16 cellular contexts compared by ENCODE assay signal in genomic region chr9:113616716-113617496, GRCh38.
DNase-seq lines count a peak whose midpoint lies in the region; ATAC-seq and TF ChIP-seq lines count a peak whose summit lies in the region.
"Had no signal": no experiment of that assay in that cellular context is flagged by ENCODE, and none has a peak within 500 bp of the region (broad histone marks: within the 10 kb centered on the region; RNA-seq: fewer than 3 reads in every experiment).

No MANE protein-coding gene starts in this region.

- no peaks in the 10 kb centered on the region for H3K27me3 ChIP-seq in IMR-90 (ENCODE audit: control insufficient read depth, insufficient read depth, low read length)
- no peaks in the 10 kb centered on the region for H3K27me3 ChIP-seq in gastroesophageal sphincter
- H3K27me3 ChIP-seq in WERI-Rb-1 (ENCODE audit: insufficient read depth, low read depth, severe bottlenecking), result no peaks in the 10 kb centered on the region
- H3K27me3 ChIP-seq: left lung, ovary, suprapubic skin had no signal

- H2BK20ac ChIP-seq in IMR-90 (ENCODE audit: low read depth, low read length), result peak overlapping the region; percentile 39; the same call in 1 of the 2 replicates

- no peaks in the 10 kb centered on the region for H3K9me3 ChIP-seq in IMR-90 (ENCODE audit: control insufficient read depth, insufficient read depth, low read length)
- no peaks in the 10 kb centered on the region for H3K9me3 ChIP-seq in gastroesophageal sphincter
- H3K9me3 ChIP-seq in WERI-Rb-1 (ENCODE audit: severe bottlenecking), result no peaks in the 10 kb centered on the region
- H3K9me3 ChIP-seq: A549, left lung, ovary, suprapubic skin had no signal

- H3K4me2 ChIP-seq in IMR-90 (ENCODE audit: low read depth, low read length), result no peak overlapping the region
- H3K4me2 ChIP-seq: A549 had no signal

- H2AK5ac ChIP-seq in IMR-90 (ENCODE audit: low read depth, low read length), result peak overlapping the region; percentile 87

- no peak for ATAC-seq in IMR-90 (ENCODE audit: low read depth)
- ATAC-seq in gastroesophageal sphincter, result no peak
- ATAC-seq in esophagus mucosa, result no peak
- ATAC-seq: A549, left lung had no signal

- H4K8ac ChIP-seq in IMR-90 (ENCODE audit: low read depth in 2 of 2, low read length in 2 of 2), result peak overlapping the region; percentile 54 to 59; a peak in 2 of 4 replicates

- H4K20me1 ChIP-seq in IMR-90 (ENCODE audit: insufficient read depth, low read length), result no peaks in the 10 kb centered on the region

- H3K27ac ChIP-seq in IMR-90 (ENCODE audit: insufficient read depth, low read length) (no peak overlapping the region), gastroesophageal sphincter (peak overlapping the region in 3 of 4 donors; percentile 70 to 72 (median 70)), WERI-Rb-1 (no peak overlapping the region)
- H3K27ac ChIP-seq: suprapubic skin had no signal

- CTCF ChIA-PET in IMR-90 (lab: Yijun Ruan, JAX), result no interaction called here

- H3K79me1 ChIP-seq in IMR-90 (ENCODE audit: low read depth in 1 of 2, low read length in 2 of 2), result peaks cover 5 to 13% of the 10 kb centered on the region in 2 experiments; a peak in 3 of 4 replicates

- H3K9me1 ChIP-seq in IMR-90 (ENCODE audit: insufficient read depth, low read length), result peaks cover 38% of the 10 kb centered on the region

- H3K14ac ChIP-seq in IMR-90 (replicated peaks; ENCODE audit: low read depth, low read length), result peak overlapping the region; percentile 48

- BruUV-seq in IMR-90 (replicated peaks; lab: Mats Ljungman, UMichigan), result no TSS peak

- peak overlapping the region; percentile 1 for H2AK9ac ChIP-seq in IMR-90 (replicated peaks; ENCODE audit: low read depth, low read length, poor library complexity)

- H3K36me3 ChIP-seq in IMR-90 (ENCODE audit: control insufficient read depth, insufficient read depth, low read length) (no peaks in the 10 kb centered on the region), gastroesophageal sphincter (no peaks in the 10 kb centered on the region), WERI-Rb-1 (no peaks in the 10 kb centered on the region)
- H3K36me3 ChIP-seq: left lung, ovary, suprapubic skin had no signal

- H4K5ac ChIP-seq in IMR-90 (ENCODE audit: low read depth, low read length), result peak overlapping the region; percentile 27; the same call in 1 of the 2 replicates

- peak overlapping the region; percentile 76; the same call in 1 of the 2 replicates for H3K23ac ChIP-seq in IMR-90 (ENCODE audit: low read depth, low read length)

- in situ Hi-C loops in IMR-90 (cut with MboI; ENCODE audit: low sequenced_read_pairs), result no loop called here

- no peak for TF ChIP-seq POLR2A in IMR-90 (IDR thresholded peaks at IDR 0.05; ENCODE audit: low read depth, low read length)
- TF ChIP-seq POLR2A in gastroesophageal sphincter (IDR thresholded peaks at IDR 0.05), result no peak

- H2BK15ac ChIP-seq in IMR-90 (ENCODE audit: low read depth, low read length), result peak overlapping the region; percentile 76; the same call in 1 of the 3 replicates

- no peak overlapping the region for H3K4me3 ChIP-seq in IMR-90 (ENCODE audit: insufficient read depth, low read depth, low read length)
- no peak overlapping the region for H3K4me3 ChIP-seq in gastroesophageal sphincter
- no peak overlapping the region for H3K4me3 ChIP-seq in WERI-Rb-1 (ENCODE audit: low read depth, low read length)
- H3K4me3 ChIP-seq: A549, left lung, ovary, suprapubic skin had no signal

- POLR2A ChIA-PET in IMR-90 (lab: Charles Lee; ENCODE audit: unreplicated experiment), result no interaction called here

- DNase-seq in activated CD4-positive, alpha-beta T cell treated with anti-CD3 and anti-CD28 coated beads for 48 hours, result peak; percentile 60
- DNase-seq in activated CD4-positive, alpha-beta T cell treated with anti-CD3 and anti-CD28 coated beads, Interleukin-2, amount 50 U/mL, for 4 hours, result no peak
- no peak for DNase-seq in IMR-90
- peak; percentile 53 for DNase-seq in stimulated activated CD8-positive, alpha-beta memory T cell treated with anti-CD3 and anti-CD28 coated beads, Interleukin-4, amount 100 ng/mL, for 48 hours
- DNase-seq in anterior cingulate cortex (lab: John Stamatoyannopoulos, UW), result no peak
- DNase-seq in WERI-Rb-1, result no peak
- DNase-seq: activated CD8-positive, alpha-beta memory T cell treated with anti-CD3 and anti-CD28 coated beads for 24 hours; effector CD4-positive, alpha-beta T cell; left lung; NCI-H1105 treated with DMSO at 0.1 percent for 48 hours; NCI-H774 had no signal

- TF ChIP-seq CTCF in IMR-90 (conservative IDR thresholded peaks at IDR 0.05; ENCODE audit: low read depth, low read length) (no peak), gastroesophageal sphincter (IDR thresholded peaks at IDR 0.05) (no peak), WERI-Rb-1 (IDR thresholded peaks at IDR 0.05; ENCODE audit: low read depth, low read length) (no peak)

- peak overlapping the region; percentile 58; the same call in 1 of the 2 replicates for H4K91ac ChIP-seq in IMR-90 (ENCODE audit: insufficient read depth, low read depth, low read length)

- H3K56ac ChIP-seq in IMR-90 (ENCODE audit: extremely low read depth, insufficient read depth, low read length), result no peak overlapping the region

- H2BK5ac ChIP-seq in IMR-90 (ENCODE audit: low read depth, low read length, poor library complexity, severe bottlenecking), result no peak overlapping the region

- peak overlapping the region; percentile 69 for H2AFZ ChIP-seq in IMR-90 (replicated peaks; ENCODE audit: low read length, poor library complexity)

- WGBS in IMR-90 (ENCODE audit: extremely low coverage in 2 of 2, insufficient read length in 1 of 2), 2 experiments, result 89% methylated on average over 6 of the region's 14 CpGs; no CpG with 5 or more reads in 1 of the 2 experiments
- WGBS in gastroesophageal sphincter (ENCODE audit: low coverage in 1 of 2), 2 donors, result 70 to 71% methylated on average over 5 to 6 of the region's 14 CpGs

- TF ChIP-seq EP300 in gastroesophageal sphincter (IDR thresholded peaks at IDR 0.05), result no peak

- H3K18ac ChIP-seq in IMR-90 (ENCODE audit: low read depth, low read length), result no peak overlapping the region

- no peak for TF ChIP-seq RAD21 in IMR-90 (IDR thresholded peaks at IDR 0.05; ENCODE audit: low read length)

- dilution Hi-C loops in IMR-90 (cut with HindIII; ENCODE audit: low sequenced_read_pairs, unreplicated experiment), result no loop called here

- intact Hi-C loops in IMR-90 (cut with micrococcal nuclease), result no loop called here

- H3K4me1 ChIP-seq in IMR-90 (ENCODE audit: control insufficient read depth, insufficient read depth, low read length) (peaks cover 33% of the 10 kb centered on the region), gastroesophageal sphincter (peaks cover 4 to 61% (median 31%) of the 10 kb centered on the region in 3 donors)

- H3K9ac ChIP-seq in IMR-90 (ENCODE audit: low read depth, low read length), result peak overlapping the region; percentile 9; the same call in 1 of the 2 replicates

- peak overlapping the region; percentile 92; the same call in 1 of the 2 replicates for H2BK120ac ChIP-seq in IMR-90 (ENCODE audit: low read depth, low read length)

- H3K4ac ChIP-seq in IMR-90 (ENCODE audit: low read depth, low read length), result peak overlapping the region; percentile 56

TF ChIP-seq in IMR-90, 13 proteins besides CTCF, POLR2A, EP300 and RAD21:
- TF ChIP-seq BHLHE40 (IDR thresholded peaks at IDR 0.05; ENCODE audit: low read depth, low read length), result no peak
- no peak for TF ChIP-seq NFE2L2 (IDR thresholded peaks at IDR 0.05; ENCODE audit: low read depth, low read length)
- TF ChIP-seq MXI1 (IDR thresholded peaks at IDR 0.05; ENCODE audit: borderline replicate concordance, low read depth, low read length), result no peak
- no peak for TF ChIP-seq MAFK (IDR thresholded peaks at IDR 0.05; ENCODE audit: low read depth, low read length)
- TF ChIP-seq, protein P1, sequence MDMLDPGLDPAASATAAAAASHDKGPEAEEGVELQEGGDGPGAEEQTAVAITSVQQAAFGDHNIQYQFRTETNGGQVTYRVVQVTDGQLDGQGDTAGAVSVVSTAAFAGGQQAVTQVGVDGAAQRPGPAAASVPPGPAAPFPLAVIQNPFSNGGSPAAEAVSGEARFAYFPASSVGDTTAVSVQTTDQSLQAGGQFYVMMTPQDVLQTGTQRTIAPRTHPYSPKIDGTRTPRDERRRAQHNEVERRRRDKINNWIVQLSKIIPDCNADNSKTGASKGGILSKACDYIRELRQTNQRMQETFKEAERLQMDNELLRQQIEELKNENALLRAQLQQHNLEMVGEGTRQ (IDR thresholded peaks at IDR 0.05; ENCODE audit: low read depth, low read length), result no peak
- no peak for TF ChIP-seq FOS (IDR thresholded peaks at IDR 0.05; ENCODE audit: low read depth, low read length)
- TF ChIP-seq, protein P2, sequence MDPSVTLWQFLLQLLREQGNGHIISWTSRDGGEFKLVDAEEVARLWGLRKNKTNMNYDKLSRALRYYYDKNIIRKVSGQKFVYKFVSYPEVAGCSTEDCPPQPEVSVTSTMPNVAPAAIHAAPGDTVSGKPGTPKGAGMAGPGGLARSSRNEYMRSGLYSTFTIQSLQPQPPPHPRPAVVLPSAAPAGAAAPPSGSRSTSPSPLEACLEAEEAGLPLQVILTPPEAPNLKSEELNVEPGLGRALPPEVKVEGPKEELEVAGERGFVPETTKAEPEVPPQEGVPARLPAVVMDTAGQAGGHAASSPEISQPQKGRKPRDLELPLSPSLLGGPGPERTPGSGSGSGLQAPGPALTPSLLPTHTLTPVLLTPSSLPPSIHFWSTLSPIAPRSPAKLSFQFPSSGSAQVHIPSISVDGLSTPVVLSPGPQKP (IDR thresholded peaks at IDR 0.05; ENCODE audit: borderline replicate concordance, low read depth, low read length), result no peak
- no peak for TF ChIP-seq CEBPB (IDR thresholded peaks at IDR 0.05; ENCODE audit: low read depth, low read length)
- TF ChIP-seq CHD1 (IDR thresholded peaks at IDR 0.05; ENCODE audit: low read depth, low read length), result no peak
- no peak for TF ChIP-seq RCOR1 (IDR thresholded peaks at IDR 0.05; ENCODE audit: insufficient replicate concordance, low read length)
- no peak for TF ChIP-seq MAZ (IDR thresholded peaks at IDR 0.05; ENCODE audit: borderline replicate concordance, low read depth, low read length)
- TF ChIP-seq RFX5 (IDR thresholded peaks at IDR 0.05; ENCODE audit: low read depth, low read length), result no peak
- no peak for TF ChIP-seq SMC3 (IDR thresholded peaks at IDR 0.05; ENCODE audit: low read depth, low read length)

Comparison
In these comparisons a context has a peak if more than half of its experiments do, and no peak if none do; other contexts are left out.
1. DNase-seq: peak in activated CD4-positive, alpha-beta T cell treated with anti-CD3 and anti-CD28 coated beads for 48 hours (single experiment) and stimulated activated CD8-positive, alpha-beta memory T cell treated with anti-CD3 and anti-CD28 coated beads, Interleukin-4, amount 100 ng/mL, for 48 hours (single experiment); none in activated CD4-positive, alpha-beta T cell treated with anti-CD3 and anti-CD28 coated beads, Interleukin-2, amount 50 U/mL, for 4 hours (0 of 2), IMR-90 (single experiment), anterior cingulate cortex (0 of 58) and WERI-Rb-1 (single experiment).
2. H3K27ac ChIP-seq: peak in gastroesophageal sphincter (3 of 4); none in IMR-90 (single experiment) and WERI-Rb-1 (single experiment).